In the genomic region with DNA sequence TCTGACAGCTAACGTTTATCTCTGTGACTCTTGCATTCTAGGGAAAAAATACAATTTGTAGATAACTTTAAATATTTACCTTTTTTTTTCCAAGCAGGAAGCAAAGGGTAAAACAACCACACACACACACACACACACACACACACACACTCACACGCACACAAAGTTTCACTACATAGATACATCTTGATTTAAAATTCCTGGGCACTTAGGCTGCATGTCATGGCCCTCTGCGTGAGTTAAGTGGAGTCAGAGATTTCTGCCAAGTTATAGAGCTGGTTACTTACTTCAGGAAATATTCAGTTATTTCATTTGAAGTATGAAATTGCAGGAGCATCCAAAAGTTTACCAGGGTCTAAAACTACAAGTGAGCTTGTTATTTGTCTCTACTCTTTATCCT, we compare ENCODE assay signal across 17 cellular contexts.
DNase-seq lines count a peak whose midpoint lies in the region; ATAC-seq, FAIRE-seq and TF ChIP-seq lines count a peak whose summit lies in the region.
"Had no signal": no experiment of that assay in that cellular context is flagged by ENCODE, and none has a peak within 500 bp of the region (broad histone marks: within the 10 kb centered on the region; RNA-seq: fewer than 3 reads in every experiment).

No MANE protein-coding gene starts in this region.

- H3K4me3 ChIP-seq in ACC112 (ENCODE audit: low read depth, low read length): no peak overlapping the region
- H3K4me3 ChIP-seq in astrocyte (ENCODE audit: insufficient read depth, low read depth, low read length): no peak overlapping the region
- H3K4me3 ChIP-seq in hepatocyte: no peak overlapping the region
- H3K4me3 ChIP-seq: tibial artery had no signal

- H3K27me3 Mint-ChIP-seq in astrocyte (ENCODE audit: low read depth, unreplicated experiment): no peaks in the 10 kb centered on the region

- H3K4me1 Mint-ChIP-seq in astrocyte (ENCODE audit: low read depth, unreplicated experiment): peaks cover 23% of the 10 kb centered on the region
- H3K4me1 Mint-ChIP-seq: B cell; naive thymus-derived CD4-positive, alpha-beta T cell had no signal

- H2AFZ ChIP-seq in ACC112 (ENCODE audit: low read length, unreplicated experiment) (peak overlapping the region; percentile 6), astrocyte (ENCODE audit: low read depth, low read length) (no peak overlapping the region), hepatocyte (no peak overlapping the region)

- no peaks in the 10 kb centered on the region for H3K9me3 ChIP-seq in astrocyte (ENCODE audit: insufficient read depth, low read depth, low read length)
- H3K9me3 ChIP-seq in hepatocyte (ENCODE audit: low read depth): no peaks in the 10 kb centered on the region
- H3K9me3 ChIP-seq: tibial artery had no signal

- H3K4me2 ChIP-seq in astrocyte (ENCODE audit: low read length): no peak overlapping the region
- no peak overlapping the region for H3K4me2 ChIP-seq in hepatocyte
- H3K4me2 ChIP-seq: KMS-11 had no signal

- H4K20me1 ChIP-seq in astrocyte (ENCODE audit: insufficient read depth, low read length): no peaks in the 10 kb centered on the region
- no peaks in the 10 kb centered on the region for H4K20me1 ChIP-seq in hepatocyte (ENCODE audit: insufficient read depth, poor library complexity, severe bottlenecking)

- TF ChIP-seq CTCF in astrocyte (IDR thresholded peaks at IDR 0.05; ENCODE audit: insufficient read depth, low read depth, low read length) (no peak), hepatocyte (IDR thresholded peaks at IDR 0.05; ENCODE audit: poor library complexity) (no peak)

- peaks cover 2% of the 10 kb centered on the region for H3K9me3 Mint-ChIP-seq in astrocyte (ENCODE audit: unreplicated experiment)
- H3K9me3 Mint-ChIP-seq: activated naive CD4-positive, alpha-beta T cell treated with anti-CD3 and anti-CD28 coated beads, Interleukin-2, amount 50 U/mL, for 72 hours had no signal

- H3K36me3 Mint-ChIP-seq in astrocyte (ENCODE audit: low read depth, unreplicated experiment): no peaks in the 10 kb centered on the region
- H3K36me3 Mint-ChIP-seq: activated naive CD4-positive, alpha-beta T cell treated with anti-CD3 and anti-CD28 coated beads, Interleukin-2, amount 50 U/mL, for 72 hours; naive thymus-derived CD4-positive, alpha-beta T cell had no signal

- H3K9me2 ChIP-seq in hepatocyte (replicated peaks; ENCODE audit: insufficient read depth): no peaks in the 10 kb centered on the region

- no peaks in the 10 kb centered on the region; the same call in 1 of the 2 replicates for H3K36me3 ChIP-seq in ACC112 (ENCODE audit: insufficient read depth, low read length)
- no peaks in the 10 kb centered on the region for H3K36me3 ChIP-seq in astrocyte (ENCODE audit: insufficient read depth, low read length)
- H3K36me3 ChIP-seq in hepatocyte (replicated peaks; ENCODE audit: insufficient read depth, low read depth): no peaks in the 10 kb centered on the region
- H3K36me3 ChIP-seq: tibial artery had no signal

- peaks cover 3% of the 10 kb centered on the region for H3K79me2 ChIP-seq in ACC112 (ENCODE audit: control insufficient read depth, insufficient read depth, low read length, unreplicated experiment)
- no peaks in the 10 kb centered on the region for H3K79me2 ChIP-seq in astrocyte (ENCODE audit: insufficient read depth, low read length)
- no peaks in the 10 kb centered on the region for H3K79me2 ChIP-seq in hepatocyte

- ATAC-seq in HG02759 (IDR thresholded peaks at IDR 0.05; ENCODE audit: unreplicated experiment) (no peak), GM21360 (IDR thresholded peaks at IDR 0.05; ENCODE audit: unreplicated experiment) (no peak), GM21717 (IDR thresholded peaks at IDR 0.05; ENCODE audit: unreplicated experiment) (no peak)
- ATAC-seq: activated naive CD4-positive, alpha-beta T cell treated with anti-CD3 and anti-CD28 coated beads, Interleukin-2, amount 50 U/mL, for 72 hours; naive thymus-derived CD4-positive, alpha-beta T cell had no signal

- H3K27ac Mint-ChIP-seq in astrocyte (ENCODE audit: unreplicated experiment): no peak overlapping the region
- H3K27ac Mint-ChIP-seq: activated naive CD4-positive, alpha-beta T cell treated with anti-CD3 and anti-CD28 coated beads, Interleukin-2, amount 50 U/mL, for 72 hours; B cell; naive thymus-derived CD4-positive, alpha-beta T cell had no signal

- peak; percentile 35 for DNase-seq in H4 (ENCODE audit: low spot score)
- peak; percentile 87 for DNase-seq in astrocyte (ENCODE audit: low read depth)
- no peak for DNase-seq in hepatocyte (ENCODE audit: low spot score)
- no peak for DNase-seq in HK-2 (ENCODE audit: unreplicated experiment)
- DNase-seq: activated T-cell treated with anti-CD3 and anti-CD28 coated beads, Interleukin-2, amount 50 U/mL, for 1 hour; cerebellar nuclear complex; naive thymus-derived CD4-positive, alpha-beta T cell; stimulated activated CD4-positive, alpha-beta T cell treated with anti-CD3 and anti-CD28 coated beads, Interleukin-2, amount 100 ng/mL, for 24 hours; tibial artery had no signal

- WGBS in hepatocyte (ENCODE audit: low lambda C conversion rate, missing lambda C conversion rate): 51% methylated on average over 3 of the region's 3 CpGs

- H3K4me3 Mint-ChIP-seq in astrocyte (ENCODE audit: unreplicated experiment): no peak overlapping the region
- H3K4me3 Mint-ChIP-seq: B cell; naive thymus-derived CD4-positive, alpha-beta T cell had no signal

- no peaks in the 10 kb centered on the region for H3K27me3 ChIP-seq in ACC112 (ENCODE audit: insufficient read depth, low read length)
- H3K27me3 ChIP-seq in astrocyte (ENCODE audit: insufficient read depth, low read length): no peaks in the 10 kb centered on the region
- H3K27me3 ChIP-seq in hepatocyte: no peaks in the 10 kb centered on the region
- H3K27me3 ChIP-seq: tibial artery had no signal

- H3K27ac ChIP-seq in ACC112 (ENCODE audit: low read depth, low read length) (peak overlapping the region; percentile 98), astrocyte (ENCODE audit: low read depth, low read length) (peak overlapping the region; percentile 94), hepatocyte (peak overlapping the region; percentile 12)
- H3K27ac ChIP-seq: KMS-11, tibial artery had no signal

- peak overlapping the region; percentile 32 for H3K9ac ChIP-seq in astrocyte (ENCODE audit: low read length)
- H3K9ac ChIP-seq: KMS-11 had no signal

- H3K4me1 ChIP-seq in ACC112 (ENCODE audit: control insufficient read depth, insufficient read depth, low read length, unreplicated experiment) (peaks cover 54% of the 10 kb centered on the region), astrocyte (ENCODE audit: insufficient read depth, low read length) (peaks cover 27% of the 10 kb centered on the region), hepatocyte (ENCODE audit: insufficient read depth) (peaks cover 18% of the 10 kb centered on the region)

- FAIRE-seq in astrocyte (lab: Jason Lieb, UNC): no peak
- FAIRE-seq: endothelial cell of umbilical vein had no signal

Comparison
In these comparisons a context has a peak if more than half of its experiments do, and no peak if none do; other contexts are left out.
1. H3K27ac ChIP-seq: peak in every context shown above with its lines; median percentile 98 in ACC112; 94 in astrocyte; 12 in hepatocyte.
2. DNase-seq: peak in H4 (single experiment) and astrocyte (single experiment); none in hepatocyte (single experiment) and HK-2 (single experiment).